In genomic region chr9:99971410-99971809, GRCh38 we compare ENCODE assay signal across 8 cellular contexts.
"Had no signal": no experiment of that assay in that cellular context is flagged by ENCODE, and none has a peak within 500 bp of the region (broad histone marks: within the 10 kb centered on the region; RNA-seq: fewer than 3 reads in every experiment).

No MANE protein-coding gene starts in this region.

- H3K27me3 Mint-ChIP-seq: IgD-negative memory B cell had no signal

- H3K4me3 ChIP-seq: HAP-1 had no signal

- H3K27ac ChIP-seq: HL-60 had no signal

- H3K27ac Mint-ChIP-seq: HFFc6, IgD-negative memory B cell had no signal

- H3K9me3 Mint-ChIP-seq: HFFc6, IgD-negative memory B cell had no signal

- H3K4me3 Mint-ChIP-seq: HFFc6, IgD-negative memory B cell had no signal

- DNase-seq: GOT3, H7, HFFc6 had no signal

- H3K4me1 ChIP-seq: HAP-1 had no signal

- H3K9me3 ChIP-seq: HAP-1 had no signal

- H3K36me3 ChIP-seq: HAP-1 had no signal

- ATAC-seq: HCT116, HepG2 had no signal
